ENCODE assay signal across 18 cellular contexts in the genomic region with DNA sequence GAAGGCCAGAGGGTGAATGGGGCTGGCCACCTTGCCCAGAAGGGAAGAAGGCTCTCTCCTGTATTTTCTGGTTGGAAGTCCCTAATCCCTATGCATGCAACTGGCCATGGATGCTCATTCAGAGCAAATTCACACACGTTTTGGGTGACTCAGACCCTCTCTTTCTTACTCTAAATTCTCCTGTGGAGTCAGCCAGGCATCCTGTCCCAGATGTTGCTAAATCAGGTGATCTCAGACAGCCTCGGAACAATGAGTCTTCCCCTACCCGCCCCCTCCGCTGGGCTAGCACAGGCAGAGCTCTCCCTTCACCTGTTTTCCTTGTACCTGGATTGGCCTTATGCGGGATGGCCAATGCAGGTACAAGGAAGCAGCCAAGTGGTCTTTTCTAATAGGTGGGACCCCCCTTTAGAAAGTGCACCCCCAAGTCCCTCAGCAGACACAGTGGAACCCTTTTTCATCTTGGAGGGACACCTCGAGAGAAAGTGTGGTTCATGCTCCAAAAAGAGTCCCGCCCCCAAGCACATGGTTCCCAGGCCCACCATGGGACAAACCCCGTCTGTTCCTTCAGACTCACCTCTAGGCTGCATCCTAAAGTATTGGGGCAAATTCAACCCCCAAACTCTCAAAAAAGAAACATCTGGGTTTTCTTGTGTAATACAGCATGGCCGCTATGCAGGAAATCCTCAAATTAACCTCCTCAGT. TPM values are rescaled to one million over a fixed set of nuclear protein-coding genes. Genes with fewer than 3 reads are reported as not detected.
DNase-seq lines count a peak whose midpoint lies in the region; ATAC-seq and TF ChIP-seq lines count a peak whose summit lies in the region.
"Had no signal": no experiment of that assay in that cellular context is flagged by ENCODE, and none has a peak within 500 bp of the region (broad histone marks: within the 10 kb centered on the region; RNA-seq: fewer than 3 reads in every experiment).

No MANE protein-coding gene starts in this region.

- H3K4me1 ChIP-seq in left ventricle myocardium inferior (peaks cover 21% of the 10 kb centered on the region), mammary epithelial cell (ENCODE audit: insufficient read depth, low read length) (peaks cover 37% of the 10 kb centered on the region), muscle layer of colon (ENCODE audit: insufficient read depth, low read length) (peaks cover 14% of the 10 kb centered on the region)
- H3K4me1 ChIP-seq: psoas muscle had no signal

- H3K9ac ChIP-seq in mammary epithelial cell (ENCODE audit: insufficient read depth, low read length) (peak overlapping the region; percentile 72), muscle layer of colon (ENCODE audit: low read length) (no peak overlapping the region)

- H3K27me3 ChIP-seq in left ventricle myocardium inferior (ENCODE audit: low read depth) (no peaks in the 10 kb centered on the region), mammary epithelial cell (ENCODE audit: insufficient read depth, low read length) (no peaks in the 10 kb centered on the region), muscle layer of colon (ENCODE audit: control insufficient read depth in 1 of 2, insufficient read depth in 2 of 2, low read length in 2 of 2) (no peaks in the 10 kb centered on the region)
- H3K27me3 ChIP-seq: upper lobe of left lung had no signal

- peak overlapping the region; percentile 38 for H2AFZ ChIP-seq in mammary epithelial cell (ENCODE audit: low read depth, low read length)

- 39% methylated on average over 8 of the region's 9 CpGs for WGBS in mammary epithelial cell (ENCODE audit: low coverage, missing lambda C conversion rate)

- H3K36me3 ChIP-seq in left ventricle myocardium inferior = no peaks in the 10 kb centered on the region
- no peaks in the 10 kb centered on the region for H3K36me3 ChIP-seq in mammary epithelial cell (ENCODE audit: insufficient read depth, low read length)
- no peaks in the 10 kb centered on the region for H3K36me3 ChIP-seq in muscle layer of colon (ENCODE audit: insufficient read depth, low read length)

- H4K20me1 ChIP-seq in mammary epithelial cell (ENCODE audit: insufficient read depth, low read length) = no peaks in the 10 kb centered on the region

- in situ Hi-C loops in mammary epithelial cell (cut with MboI; ENCODE audit: low sequenced_read_pairs in 2 of 2) = loop anchor here (5.0 to 25.0 kb wide), 2 partner anchors 40 to 460 kb away; a partner anchor contains a TSS

- intact Hi-C loops in cardiac septum (cut with DNase I) = no loop called here
- intact Hi-C loops in left ventricle myocardium inferior (cut with micrococcal nuclease) = no loop called here
- intact Hi-C loops in mammary epithelial cell (cut with micrococcal nuclease) = no loop called here

- dilution Hi-C loops in mammary epithelial cell (cut with HindIII; ENCODE audit: low sequenced_read_pairs) = no loop called here

- no peak overlapping the region for H3K27ac ChIP-seq in left ventricle myocardium inferior (replicated peaks)
- peak overlapping the region; percentile 91 for H3K27ac ChIP-seq in mammary epithelial cell (ENCODE audit: insufficient read depth, low read depth, low read length)
- H3K27ac ChIP-seq in muscle layer of colon (ENCODE audit: low read depth, low read length) = peak overlapping the region; percentile 44
- H3K27ac ChIP-seq: psoas muscle had no signal

- DNase-seq in cardiac septum (ENCODE audit: low spot score) = peak; percentile 29
- DNase-seq in left ventricle myocardium inferior = no peak
- DNase-seq in mammary epithelial cell = peak; percentile 97
- no peak for DNase-seq in NCI-H1694 (lab: John Stamatoyannopoulos, UW)
- DNase-seq: activated CD4-positive, alpha-beta T cell treated with anti-CD3 and anti-CD28 coated beads for 1 hour; activated naive CD8-positive, alpha-beta T cell treated with anti-CD3 and anti-CD28 coated beads for 36 hours; GOT3; KG1; NCI-H1417 treated with DMSO at 0.1 percent for 48 hours; NCI-H510A; psoas muscle; stimulated activated CD4-positive, alpha-beta T cell treated with anti-CD3 and anti-CD28 coated beads, Interleukin-2, amount 100 ng/mL, for 24 hours; T-cell; upper lobe of left lung had no signal

- no TSS peak for BruUV-seq in mammary epithelial cell (replicated peaks; lab: Mats Ljungman, UMichigan)

- no peaks in the 10 kb centered on the region for H3K9me3 ChIP-seq in left ventricle myocardium inferior (replicated peaks)
- H3K9me3 ChIP-seq in mammary epithelial cell (replicated peaks; ENCODE audit: insufficient read depth, low read length) = no peaks in the 10 kb centered on the region
- H3K9me3 ChIP-seq in muscle layer of colon (ENCODE audit: low read length) = no peaks in the 10 kb centered on the region
- H3K9me3 ChIP-seq: psoas muscle, upper lobe of left lung had no signal

- CTCF ChIA-PET in mammary epithelial cell (lab: Charles Lee; ENCODE audit: low non-redundant PET) = interaction anchor here (0.6 to 0.7 kb wide), 2 partner anchors 33 to 45 kb away, joined by 4 read pairs; no protein-coding TSS in a partner anchor

- no peaks in the 10 kb centered on the region for H3K79me2 ChIP-seq in mammary epithelial cell (ENCODE audit: insufficient read depth, low read length)

- TF ChIP-seq CTCF in left ventricle myocardium inferior (IDR thresholded peaks at IDR 0.05; ENCODE audit: borderline replicate concordance) (no peak), mammary epithelial cell (conservative IDR thresholded peaks at IDR 0.05 in 1 of 2, IDR thresholded peaks at IDR 0.05 in 1 of 2; ENCODE audit: extremely low read depth in 1 of 2, insufficient read depth in 1 of 2, low read depth in 1 of 2, low read length in 2 of 2) (no peak)

- H3K4me3 ChIP-seq in left ventricle myocardium inferior (no peak overlapping the region), mammary epithelial cell (replicated peaks in 1 of 3; ENCODE audit: insufficient read depth in 1 of 3, low read depth in 2 of 3, low read length in 3 of 3) (no peak overlapping the region), muscle layer of colon (ENCODE audit: low read depth in 1 of 2, low read length in 2 of 2) (no peak overlapping the region)
- H3K4me3 ChIP-seq: psoas muscle, upper lobe of left lung had no signal

- ATAC-seq in GM18502 (IDR thresholded peaks at IDR 0.05; ENCODE audit: poor library complexity, unreplicated experiment) (no peak), GM21360 (IDR thresholded peaks at IDR 0.05; ENCODE audit: unreplicated experiment) (no peak), HG03520 (IDR thresholded peaks at IDR 0.05; ENCODE audit: unreplicated experiment) (no peak)
- ATAC-seq: psoas muscle, T-cell had no signal

- peak overlapping the region; percentile 69 for H3K4me2 ChIP-seq in mammary epithelial cell (ENCODE audit: insufficient read depth, low read depth, low read length)

RNA-seq across cellular contexts. Expression of a gene that starts 8.6 kb away (rescaled TPM):
- 418 TPM for total RNA-seq in cardiac septum
- total RNA-seq in left ventricle myocardium inferior = 336 TPM
- 1,000 to 10,000 TPM; 1,155 to 2,455 TPM for total RNA-seq in mammary epithelial cell
- polyA plus RNA-seq in mammary epithelial cell = 2,730 TPM
- 719 TPM for polyA minus RNA-seq in mammary epithelial cell

RNA-seq across cellular contexts. Expression of a gene that starts 13.6 kb away (rescaled TPM):
- total RNA-seq in cardiac septum (not detected), left ventricle myocardium inferior (not detected), mammary epithelial cell (not detected)
- polyA plus RNA-seq in mammary epithelial cell = 0.34 TPM
- not detected for polyA minus RNA-seq in mammary epithelial cell
- total RNA-seq: psoas muscle, upper lobe of left lung had no signal
- polyA plus RNA-seq: psoas muscle had no signal

RNA-seq across cellular contexts. Expression of a gene that starts 18.4 kb away (rescaled TPM):
- total RNA-seq in cardiac septum = 107 TPM
- total RNA-seq in left ventricle myocardium inferior = 137 TPM
- 1 to 10 TPM; 4.3 to 9.9 TPM for total RNA-seq in mammary epithelial cell
- polyA plus RNA-seq in mammary epithelial cell = 24.2 TPM
- not detected for polyA minus RNA-seq in mammary epithelial cell

RNA-seq across cellular contexts. Expression of a gene that starts 21.9 kb away (rescaled TPM):
- 1.3 TPM for total RNA-seq in cardiac septum
- 0.36 TPM for total RNA-seq in left ventricle myocardium inferior
- total RNA-seq in mammary epithelial cell = 10 to 100 TPM in 1 of 2 donors, 1 to 10 TPM in 1; 3.5 to 58.6 TPM
- polyA plus RNA-seq in mammary epithelial cell = 46.1 TPM
- 17.4 TPM for polyA minus RNA-seq in mammary epithelial cell
- total RNA-seq: activated naive CD8-positive, alpha-beta T cell treated with anti-CD3 and anti-CD28 coated beads for 36 hours; T-cell had no signal

RNA-seq across cellular contexts. Expression of a gene that starts 38.5 kb away (rescaled TPM):
- total RNA-seq in cardiac septum = 5.0 TPM
- total RNA-seq in left ventricle myocardium inferior = 2.7 TPM
- total RNA-seq in mammary epithelial cell = over 10,000 TPM in 1 of 2 donors, 1,000 to 10,000 TPM in 1; 2,255 to 12,622 TPM
- polyA plus RNA-seq in mammary epithelial cell = 15,689 TPM
- polyA minus RNA-seq in mammary epithelial cell = 4,465 TPM

Comparison
In these comparisons a context has a peak if more than half of its experiments do, and no peak if none do; other contexts are left out.
1. DNase-seq: peak in cardiac septum (single experiment) and mammary epithelial cell (single experiment); none in left ventricle myocardium inferior (single experiment) and NCI-H1694 (single experiment).